Comparison of ENCODE assay signal across 20 cellular contexts in the genomic region with DNA sequence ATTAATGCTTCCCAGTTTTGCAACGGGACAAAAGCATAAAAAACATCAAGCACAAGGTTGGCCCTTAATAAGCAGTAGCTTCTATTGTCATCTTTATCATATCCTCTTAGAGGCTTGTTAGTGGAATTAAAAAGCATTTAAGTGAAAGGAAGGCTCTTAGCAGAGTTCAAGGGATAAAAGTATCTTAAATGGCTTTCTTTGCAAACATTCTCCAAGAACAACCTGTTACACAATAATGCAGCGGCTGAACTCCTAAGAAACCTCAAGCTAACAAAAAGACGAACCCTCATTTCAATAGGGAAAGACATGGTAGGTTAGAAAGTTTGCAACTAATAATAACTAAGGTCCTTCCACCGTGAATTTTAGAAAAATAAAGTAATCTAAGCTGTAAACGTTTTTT.
A peak's percentile ranks its signal among the peaks of the same experiment; 100 is the strongest.
DNase-seq lines count a peak whose midpoint lies in the region; ATAC-seq, FAIRE-seq and TF ChIP-seq lines count a peak whose summit lies in the region.
"Had no signal": no experiment of that assay in that cellular context is flagged by ENCODE, and none has a peak within 500 bp of the region (broad histone marks: within the 10 kb centered on the region; RNA-seq: fewer than 3 reads in every experiment).

No MANE protein-coding gene starts in this region.

- intact Hi-C loops in IMR-90 (cut with micrococcal nuclease) (no loop called here), left lung (cut with DNase I) (no loop called here)
- intact Hi-C loops in CD8-positive, alpha-beta T cell (cut with DNase I, micrococcal nuclease): no loop called here

- in situ Hi-C loops in IMR-90 (cut with MboI; ENCODE audit: low sequenced_read_pairs): no loop called here

- H3K27ac ChIP-seq in IMR-90 (ENCODE audit: insufficient read depth, low read length): no peak overlapping the region
- no peak overlapping the region for H3K27ac ChIP-seq in left lung
- H3K27ac ChIP-seq in CD8-positive, alpha-beta T cell (ENCODE audit: low read depth, low read length): no peak overlapping the region
- no peak overlapping the region for H3K27ac ChIP-seq in mesendoderm (ENCODE audit: low read depth, low read length)
- H3K27ac ChIP-seq: BLaER1 treated with 17β-estradiol and CSF1 and Interleukin-3, amounts not matched to agents 10 nM and 100 nM; GM23248; HL-60 had no signal

- TF ChIP-seq POLR2A in H54 (IDR thresholded peaks at IDR 0.05; ENCODE audit: low read depth, low read length) (no peak), IMR-90 (IDR thresholded peaks at IDR 0.05; ENCODE audit: low read depth, low read length) (no peak)

- H3K9ac ChIP-seq in IMR-90 (ENCODE audit: low read depth, low read length): no peak overlapping the region
- H3K9ac ChIP-seq in mesendoderm (ENCODE audit: low read length): no peak overlapping the region
- H3K9ac ChIP-seq: BLaER1 treated with 17β-estradiol and CSF1 and Interleukin-3, amounts not matched to agents 10 nM and 100 nM; GM23248 had no signal

- H3K27me3 Mint-ChIP-seq in CD8-positive, alpha-beta T cell (ENCODE audit: low read depth): no peaks in the 10 kb centered on the region
- H3K27me3 Mint-ChIP-seq: B cell; CD8-positive, alpha-beta memory T cell had no signal

- H3K4me2 ChIP-seq in IMR-90 (ENCODE audit: low read depth, low read length) (no peak overlapping the region), mesendoderm (ENCODE audit: low read length) (no peak overlapping the region)
- H3K4me2 ChIP-seq: BLaER1 treated with 17β-estradiol and CSF1 and Interleukin-3, amounts not matched to agents 10 nM and 100 nM had no signal

- no peak overlapping the region; the same call in 1 of the 2 replicates for H3K18ac ChIP-seq in IMR-90 (ENCODE audit: low read depth, low read length)
- H3K18ac ChIP-seq in mesendoderm (ENCODE audit: low read length): no peak overlapping the region

- ATAC-seq in IMR-90 (ENCODE audit: low read depth) (no peak), left lung (peak; percentile 60)
- no peak for ATAC-seq in CD8-positive, alpha-beta T cell
- ATAC-seq: K562 had no signal

- dilution Hi-C loops in IMR-90 (cut with HindIII; ENCODE audit: low sequenced_read_pairs, unreplicated experiment): no loop called here

- H3K36me3 ChIP-seq in IMR-90 (ENCODE audit: control insufficient read depth, insufficient read depth, low read length) (no peaks in the 10 kb centered on the region), left lung (no peaks in the 10 kb centered on the region), mesendoderm (ENCODE audit: control insufficient read depth, insufficient read depth, low read length) (no peaks in the 10 kb centered on the region)
- no peaks in the 10 kb centered on the region for H3K36me3 ChIP-seq in CD8-positive, alpha-beta T cell (ENCODE audit: insufficient read depth, low read length)
- H3K36me3 ChIP-seq: BLaER1 treated with 17β-estradiol and CSF1 and Interleukin-3, amounts not matched to agents 10 nM and 100 nM had no signal

- H3K14ac ChIP-seq in IMR-90 (replicated peaks; ENCODE audit: low read depth, low read length): no peak overlapping the region

- peaks cover 15% of the 10 kb centered on the region for H3K36me3 Mint-ChIP-seq in CD8-positive, alpha-beta T cell

- H3K4me1 ChIP-seq in IMR-90 (ENCODE audit: control insufficient read depth, insufficient read depth, low read length) (peaks cover 3% of the 10 kb centered on the region), left lung (peaks cover 0 to 3% of the 10 kb centered on the region in 2 donors), mesendoderm (ENCODE audit: control insufficient read depth, low read depth, low read length) (no peaks in the 10 kb centered on the region)
- H3K4me1 ChIP-seq in CD8-positive, alpha-beta T cell (ENCODE audit: insufficient read depth, low read length): peaks cover 12% of the 10 kb centered on the region

- H4K8ac ChIP-seq in IMR-90 (ENCODE audit: low read depth in 2 of 2, low read length in 2 of 2): no peak overlapping the region
- no peak overlapping the region for H4K8ac ChIP-seq in mesendoderm (ENCODE audit: low read depth, low read length)

- no peak overlapping the region for H3K23ac ChIP-seq in IMR-90 (ENCODE audit: low read depth, low read length)
- no peak overlapping the region for H3K23ac ChIP-seq in mesendoderm (ENCODE audit: low read length)

- H3K79me2 ChIP-seq in mesendoderm (ENCODE audit: control insufficient read depth, insufficient read depth, low read length): no peaks in the 10 kb centered on the region

- no TSS peak for BruUV-seq in IMR-90 (replicated peaks; lab: Mats Ljungman, UMichigan)

- H3K27me3 ChIP-seq in IMR-90 (ENCODE audit: control insufficient read depth, insufficient read depth, low read length) (no peaks in the 10 kb centered on the region), left lung (no peaks in the 10 kb centered on the region), mesendoderm (ENCODE audit: insufficient read depth, low read length, poor library complexity) (no peaks in the 10 kb centered on the region)
- no peaks in the 10 kb centered on the region for H3K27me3 ChIP-seq in CD8-positive, alpha-beta T cell (ENCODE audit: insufficient read depth, low read length)
- H3K27me3 ChIP-seq: BLaER1 treated with 17β-estradiol and CSF1 and Interleukin-3, amounts not matched to agents 10 nM and 100 nM had no signal

- CTCF ChIA-PET in IMR-90 (lab: Yijun Ruan, JAX): no interaction called here
- CTCF ChIA-PET in CD8-positive, alpha-beta T cell (lab: Charles Lee): interaction anchor here (1.0 to 1.3 kb wide), 2 partner anchors 161 to 173 kb away, joined by 3 to 4 read pairs; no protein-coding TSS in a partner anchor

- H3K9me3 Mint-ChIP-seq in CD8-positive, alpha-beta T cell: no peaks in the 10 kb centered on the region
- H3K9me3 Mint-ChIP-seq: CD8-positive, alpha-beta memory T cell had no signal

- no peaks in the 10 kb centered on the region; the same call in none of the 2 replicates for H3K9me1 ChIP-seq in IMR-90 (ENCODE audit: insufficient read depth, low read length)

- H3K56ac ChIP-seq in IMR-90 (ENCODE audit: extremely low read depth, insufficient read depth, low read length): no peak overlapping the region
- no peak overlapping the region for H3K56ac ChIP-seq in mesendoderm (ENCODE audit: low read length)

- H2BK120ac ChIP-seq in IMR-90 (ENCODE audit: low read depth, low read length): no peak overlapping the region
- no peak overlapping the region for H2BK120ac ChIP-seq in mesendoderm (ENCODE audit: low read depth, low read length)

- whole genome bisulfite sequencing in IMR-90 (ENCODE audit: extremely low coverage in 2 of 2, insufficient read length in 1 of 2), 2 experiments: no CpG with 5 or more reads among the region's 5 CpGs
- WGBS in mesendoderm (ENCODE audit: extremely low coverage, insufficient coverage, low lambda C conversion rate): no CpG with 5 or more reads among the region's 5 CpGs

- H3K4me3 Mint-ChIP-seq in CD8-positive, alpha-beta T cell: no peak overlapping the region
- H3K4me3 Mint-ChIP-seq: B cell; CD8-positive, alpha-beta memory T cell had no signal

- H4K5ac ChIP-seq in IMR-90 (ENCODE audit: low read depth, low read length): no peak overlapping the region; the same call in 1 of the 2 replicates
- no peak overlapping the region for H4K5ac ChIP-seq in mesendoderm (ENCODE audit: low read length)

- POLR2A ChIA-PET in IMR-90 (lab: Charles Lee; ENCODE audit: unreplicated experiment): no interaction called here
- POLR2A ChIA-PET in CD8-positive, alpha-beta T cell (lab: Charles Lee): no interaction called here

- peaks cover 37% of the 10 kb centered on the region for H3K4me1 Mint-ChIP-seq in CD8-positive, alpha-beta T cell (ENCODE audit: low read depth)
- H3K4me1 Mint-ChIP-seq: B cell had no signal

- H4K91ac ChIP-seq in IMR-90 (ENCODE audit: insufficient read depth, low read depth, low read length): no peak overlapping the region

- H3K27ac Mint-ChIP-seq in CD8-positive, alpha-beta T cell: no peak overlapping the region
- H3K27ac Mint-ChIP-seq: B cell; CD8-positive, alpha-beta memory T cell had no signal

- H2BK5ac ChIP-seq in IMR-90 (ENCODE audit: low read depth, low read length, poor library complexity, severe bottlenecking) (no peak overlapping the region), mesendoderm (ENCODE audit: low read length) (no peak overlapping the region)

- H4K20me1 ChIP-seq in IMR-90 (ENCODE audit: insufficient read depth, low read length): no peaks in the 10 kb centered on the region
- H4K20me1 ChIP-seq: BLaER1 treated with 17β-estradiol and CSF1 and Interleukin-3, amounts not matched to agents 10 nM and 100 nM had no signal

- no peak for TF ChIP-seq RAD21 in IMR-90 (IDR thresholded peaks at IDR 0.05; ENCODE audit: low read length)

- DNase-seq in H54 (ENCODE audit: insufficient read length, low spot score) (no peak), IMR-90 (no peak), left lung (no peak), mesendoderm (no peak)
- no peak for DNase-seq in CD8-positive, alpha-beta T cell
- no peak for DNase-seq in activated CD4-positive, alpha-beta T cell treated with anti-CD3 and anti-CD28 coated beads for 48 hours
- DNase-seq: CD8-positive, alpha-beta memory T cell; COR-L47; DMS 273 treated with DMSO at 0.1 percent for 48 hours; DMS53; DND-41; EL; GM23248; H7 had no signal

- TF ChIP-seq CTCF in IMR-90 (conservative IDR thresholded peaks at IDR 0.05; ENCODE audit: low read depth, low read length) (no peak), left lung (IDR thresholded peaks at IDR 0.05) (no peak)
- TF ChIP-seq CTCF in CD8-positive, alpha-beta T cell (IDR thresholded peaks at IDR 0.05): no peak

- H2AK9ac ChIP-seq in IMR-90 (replicated peaks; ENCODE audit: low read depth, low read length, poor library complexity): no peak overlapping the region

- H2AK5ac ChIP-seq in IMR-90 (ENCODE audit: low read depth, low read length) (no peak overlapping the region), mesendoderm (ENCODE audit: low read length) (no peak overlapping the region)

- no peak overlapping the region for H3K4ac ChIP-seq in IMR-90 (ENCODE audit: low read depth, low read length)
- H3K4ac ChIP-seq in mesendoderm (ENCODE audit: low read depth, low read length): no peak overlapping the region

- H2BK15ac ChIP-seq in IMR-90 (ENCODE audit: low read depth, low read length) (peak overlapping the region; percentile 42; the same call in 1 of the 3 replicates), mesendoderm (replicated peaks; ENCODE audit: low read depth) (no peak overlapping the region)

- H2BK20ac ChIP-seq in IMR-90 (ENCODE audit: low read depth, low read length): no peak overlapping the region; the same call in 1 of the 2 replicates

- H3K4me3 ChIP-seq in IMR-90 (ENCODE audit: insufficient read depth, low read depth, low read length) (no peak overlapping the region), left lung (no peak overlapping the region), mesendoderm (ENCODE audit: low read length) (no peak overlapping the region)
- no peak overlapping the region for H3K4me3 ChIP-seq in CD8-positive, alpha-beta T cell (ENCODE audit: low read depth, low read length)
- H3K4me3 ChIP-seq: BLaER1 treated with 17β-estradiol and CSF1 and Interleukin-3, amounts not matched to agents 10 nM and 100 nM; GM23248; K562 had no signal

- H3K9me3 ChIP-seq in IMR-90 (ENCODE audit: control insufficient read depth, insufficient read depth, low read length) (no peaks in the 10 kb centered on the region), left lung (no peaks in the 10 kb centered on the region)
- no peaks in the 10 kb centered on the region for H3K9me3 ChIP-seq in CD8-positive, alpha-beta T cell (ENCODE audit: low read length)

- no peak overlapping the region for H2AFZ ChIP-seq in IMR-90 (replicated peaks; ENCODE audit: low read length, poor library complexity)
- H2AFZ ChIP-seq: GM23248 had no signal

- H3K79me1 ChIP-seq in IMR-90 (ENCODE audit: low read depth in 1 of 2, low read length in 2 of 2): no peaks in the 10 kb centered on the region
- H3K79me1 ChIP-seq in mesendoderm (ENCODE audit: low read length): no peaks in the 10 kb centered on the region

- peak; percentile 27 for FAIRE-seq in H54 (lab: Jason Lieb, UNC)
- FAIRE-seq: GM12891, GM19239, K562 had no signal
